In genomic region chr11:73384531-73384870, GRCh38 we compare ENCODE assay signal across 10 cellular contexts. TPM values are rescaled to one million over a fixed set of nuclear protein-coding genes. Genes with fewer than 3 reads are reported as not detected.
DNase-seq lines count a peak whose midpoint lies in the region; ATAC-seq and TF ChIP-seq lines count a peak whose summit lies in the region.
"Had no signal": no experiment of that assay in that cellular context is flagged by ENCODE, and none has a peak within 500 bp of the region (broad histone marks: within the 10 kb centered on the region; RNA-seq: fewer than 3 reads in every experiment).

No MANE protein-coding gene starts in this region.

- H3K27me3 ChIP-seq in OCI-LY1 (ENCODE audit: insufficient read depth, low read length) (no peaks in the 10 kb centered on the region), esophagus muscularis mucosa (no peaks in the 10 kb centered on the region)
- H3K27me3 ChIP-seq: uterus had no signal

- H3K9me3 ChIP-seq in OCI-LY1 (ENCODE audit: low read length) (no peaks in the 10 kb centered on the region), esophagus muscularis mucosa (no peaks in the 10 kb centered on the region)
- H3K9me3 ChIP-seq: prostate gland, uterus had no signal

- ATAC-seq in esophagus mucosa, result no peak

- TF ChIP-seq POLR2A in esophagus muscularis mucosa (IDR thresholded peaks at IDR 0.05; ENCODE audit: low read depth), result no peak

- intact Hi-C loops in esophagus muscularis mucosa (cut with DNase I), result no loop called here

- no peaks in the 10 kb centered on the region for H3F3A ChIP-seq in OCI-LY1 (ENCODE audit: insufficient read depth, low read length)

- TF ChIP-seq EP300 in esophagus muscularis mucosa (IDR thresholded peaks at IDR 0.05), result no peak

- TF ChIP-seq CTCF in GM12864 (IDR thresholded peaks at IDR 0.05; ENCODE audit: low read depth, low read length, missing control alignments) (no peak), OCI-LY1 (IDR thresholded peaks at IDR 0.05; ENCODE audit: low read length) (no peak), esophagus muscularis mucosa (IDR thresholded peaks at IDR 0.05) (no peak)

- DNase-seq in GM12864 (ENCODE audit: low read depth) (no peak), esophagus muscularis mucosa (ENCODE audit: extremely low spot score) (no peak), RPMI8226 (no peak), NCI-H69 (lab: John Stamatoyannopoulos, UW) (no peak)
- DNase-seq: NCI-H1436 treated with DMSO at 0.1 percent for 48 hours, uterus had no signal

- no peaks in the 10 kb centered on the region for H4K20me1 ChIP-seq in OCI-LY1 (ENCODE audit: insufficient read depth, low read length)

- 79% methylated on average over 4 of the region's 4 CpGs for WGBS in esophagus muscularis mucosa

- no peaks in the 10 kb centered on the region for H3K9me2 ChIP-seq in OCI-LY1 (ENCODE audit: low read depth, low read length)

- H3K4me3 ChIP-seq in GM12864 (ENCODE audit: low read depth, low read length), result peak overlapping the region; percentile 16; the same call in 1 of the 2 replicates
- no peak overlapping the region for H3K4me3 ChIP-seq in OCI-LY1 (ENCODE audit: low read depth, low read length, poor library complexity, severe bottlenecking)
- no peak overlapping the region for H3K4me3 ChIP-seq in esophagus muscularis mucosa
- no peak overlapping the region for H3K4me3 ChIP-seq in skin epidermis
- H3K4me3 ChIP-seq: prostate gland, uterus had no signal

- H3K4me2 ChIP-seq in OCI-LY1 (ENCODE audit: low read length), result peak overlapping the region; percentile 33; the same call in 1 of the 2 replicates

- H3K27ac ChIP-seq in OCI-LY1 (ENCODE audit: low read depth, low read length, poor library complexity, severe bottlenecking), result peak overlapping the region; percentile 88
- peak overlapping the region in 3 of 4 donors; percentile 40 to 56 (median 43) for H3K27ac ChIP-seq in esophagus muscularis mucosa (replicated peaks in 1 of 4)
- H3K27ac ChIP-seq in skin epidermis, result peak overlapping the region; percentile 4 to 88 (median 75)
- H3K27ac ChIP-seq: prostate gland, uterus had no signal

- no peak overlapping the region; the same call in 1 of the 2 replicates for H3K9ac ChIP-seq in OCI-LY1 (ENCODE audit: low read length)

- H3K4me1 ChIP-seq in OCI-LY1 (ENCODE audit: insufficient read depth, low read length, severe bottlenecking), result peaks cover 89% of the 10 kb centered on the region
- peaks cover 46 to 75% (median 49%) of the 10 kb centered on the region in 4 donors for H3K4me1 ChIP-seq in esophagus muscularis mucosa
- H3K4me1 ChIP-seq: uterus had no signal

- H2AFZ ChIP-seq in OCI-LY1 (ENCODE audit: low read length), result no peak overlapping the region

- H3K36me3 ChIP-seq in OCI-LY1 (ENCODE audit: insufficient read depth, low read length) (no peaks in the 10 kb centered on the region), esophagus muscularis mucosa (no peaks in the 10 kb centered on the region)
- H3K36me3 ChIP-seq: prostate gland, uterus had no signal

- H3K79me2 ChIP-seq in OCI-LY1 (ENCODE audit: insufficient read depth, low read length), result no peaks in the 10 kb centered on the region

RNA-seq across cellular contexts. Expression of gene RELT, which starts 8.3 kb away (rescaled TPM):
- 1 to 10 TPM; 1.2 to 7.8 (median 2.2) TPM for total RNA-seq in esophagus muscularis mucosa
- total RNA-seq in esophagus mucosa, result 3.9 TPM
